ENCODE assay signal across 1 cellular context in the genomic region with DNA sequence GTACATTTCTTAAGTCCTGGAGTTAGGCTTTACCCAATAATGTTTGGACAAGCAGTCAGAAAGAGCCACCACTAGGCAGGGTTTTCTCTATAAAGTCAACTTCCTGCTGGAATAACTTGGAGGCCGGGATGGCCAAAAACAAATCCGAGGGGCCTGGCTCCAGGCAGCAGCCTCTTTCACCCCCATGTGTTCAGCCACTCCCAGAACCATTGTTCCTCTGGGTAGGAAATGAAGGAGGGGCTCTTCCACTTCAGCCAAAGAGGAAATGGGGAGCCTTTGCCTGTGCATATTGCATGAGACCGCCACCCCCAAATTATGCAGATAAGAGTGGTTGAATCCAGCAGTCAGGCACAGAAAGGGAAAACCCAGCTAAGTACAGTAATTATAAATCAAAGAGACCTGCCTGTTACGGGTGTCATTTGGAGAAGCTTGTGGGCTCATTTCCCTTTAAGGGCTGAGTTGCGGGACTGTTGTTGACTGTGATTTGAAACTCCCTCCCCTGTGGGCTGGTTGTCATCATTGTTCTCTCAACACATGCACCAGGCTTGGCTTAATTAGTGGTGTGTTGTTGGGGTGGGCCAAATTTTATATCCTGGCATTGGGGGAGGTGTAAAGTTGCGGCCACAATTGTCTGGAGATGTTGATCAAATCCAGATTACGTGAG.
TF ChIP-seq lines count a peak whose summit lies in the region.

No MANE protein-coding gene starts in this region.

TF ChIP-seq in SK-N-SH, 30 proteins besides CTCF, POLR2A, EP300 and RAD21 (continued from another document):
- TF ChIP-seq JUND (IDR thresholded peaks at IDR 0.05) = no peak
- TF ChIP-seq MXI1 (IDR thresholded peaks at IDR 0.05; ENCODE audit: low read depth, low read length) = 0 out of 2 replicates have a peak, but pooled peaks have one; percentile 42
- no peak for TF ChIP-seq IRF3 (IDR thresholded peaks at IDR 0.05; ENCODE audit: low read depth, low read length)
- TF ChIP-seq FOXJ3 (CRISPR knock-in tag; IDR thresholded peaks at IDR 0.05) = peak; percentile 19; the same call in 1 of the 2 replicates
